In genomic region chr18:54672109-54672508, GRCh38 we compare ENCODE assay signal across 8 cellular contexts.
"Had no signal": no experiment of that assay in that cellular context is flagged by ENCODE, and none has a peak within 500 bp of the region (broad histone marks: within the 10 kb centered on the region; RNA-seq: fewer than 3 reads in every experiment).

No MANE protein-coding gene starts in this region.

- H2AFZ ChIP-seq: GM23338 had no signal

- FAIRE-seq: H1, H54, HTR-8/SVneo, K562 had no signal

- H3K4me2 ChIP-seq: GM23338 had no signal

- DNase-seq: H9, IMR-90, KG1 had no signal

- H3K4me1 Mint-ChIP-seq: GM23338, H9 had no signal

- H3K4me3 ChIP-seq: GM23338, K562 had no signal

- H3K4me3 Mint-ChIP-seq: GM23338, H9 had no signal

- H3K27ac Mint-ChIP-seq: GM23338 had no signal

- ATAC-seq: GM23338, K562 had no signal
